ENCODE assay signal across 1 cellular context in genomic region chr17:29292992-29293889, GRCh38.
TF ChIP-seq lines count a peak whose summit lies in the region.

No MANE protein-coding gene starts in this region.

TF ChIP-seq in K562, 482 proteins besides CTCF, POLR2A, EP300 and RAD21 (continued from another document):
- TF ChIP-seq E2F8 (IDR thresholded peaks at IDR 0.05; ENCODE audit: low read depth, partially characterized antibody) (no peak), ZNF436 (CRISPR knock-in tag; IDR thresholded peaks at IDR 0.05) (no peak), EGR1 (conservative IDR thresholded peaks at IDR 0.05) (peak; percentile 44; the same call in 1 of the 2 replicates), RB1 (IDR thresholded peaks at IDR 0.05; ENCODE audit: low read depth) (peak; percentile 15; the same call in 1 of the 2 replicates), TAF1 (IDR thresholded peaks at IDR 0.05; ENCODE audit: control insufficient read depth, extremely low read depth, insufficient read depth, low read length, severe bottlenecking) (peak; percentile 77), RBBP5 (IDR thresholded peaks at IDR 0.05; ENCODE audit: borderline replicate concordance, insufficient read depth, low read length, poor library complexity, severe bottlenecking) (peak; percentile 70), SREBF2 (CRISPR knock-in tag; IDR thresholded peaks at IDR 0.05) (no peak), GABPA (tag; conservative IDR thresholded peaks at IDR 0.05; ENCODE audit: low read depth) (peak; percentile 65), ZNF589 (CRISPR knock-in tag; IDR thresholded peaks at IDR 0.05; ENCODE audit: low read depth) (no peak), ZNF830 (CRISPR knock-in tag; IDR thresholded peaks at IDR 0.05) (no peak), ZNF766 (CRISPR knock-in tag; conservative IDR thresholded peaks at IDR 0.05) (0 out of 2 replicates have a peak, but pooled peaks have one; percentile 32), UBTF (IDR thresholded peaks at IDR 0.05; ENCODE audit: borderline replicate concordance in 1 of 2, low read depth in 2 of 2, low read length in 2 of 2) (peak; percentile 28 to 63; a peak in 3 of 4 replicates), DIDO1 (tag; IDR thresholded peaks at IDR 0.05; ENCODE audit: low read depth) (no peak), CREB1 (IDR thresholded peaks at IDR 0.05) (no peak), CREB1 (CRISPR knock-in tag; IDR thresholded peaks at IDR 0.05) (no peak), TEAD1 (CRISPR knock-in tag; IDR thresholded peaks at IDR 0.05) (peak; percentile 61 to 66; a peak in 2 of 4 replicates), ZNF592 (IDR thresholded peaks at IDR 0.05) (no peak), XRCC3 (IDR thresholded peaks at IDR 0.05) (no peak), FOXO4 (CRISPR knock-in tag; IDR thresholded peaks at IDR 0.05) (0 out of 2 replicates have a peak, but pooled peaks have one; percentile 14), HDAC6 (IDR thresholded peaks at IDR 0.05; ENCODE audit: low read depth, low read length) (no peak), NFE2L1 (tag; IDR thresholded peaks at IDR 0.05; ENCODE audit: borderline replicate concordance, low read depth) (no peak)
